In the genomic region with DNA sequence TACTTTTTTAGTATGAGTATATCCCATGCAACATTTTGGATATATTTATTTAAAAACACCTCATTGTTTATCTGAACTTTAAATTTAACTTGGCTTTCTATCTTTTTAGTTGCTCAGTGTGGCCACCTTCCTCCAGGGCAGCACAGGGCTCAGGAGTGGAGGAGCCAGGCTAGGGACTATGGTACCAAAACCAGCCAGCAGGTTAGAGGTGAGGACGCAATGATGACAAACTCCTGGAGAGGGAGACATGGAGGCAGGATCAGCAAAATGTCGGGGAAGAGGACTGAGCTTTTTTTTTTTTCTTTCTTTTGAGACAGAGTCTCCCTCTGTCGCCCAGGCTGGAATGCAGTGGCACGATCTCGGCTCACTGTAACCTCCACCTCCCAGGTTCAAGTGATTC, we compare ENCODE assay signal across 8 cellular contexts. TPM values are rescaled to one million over a fixed set of nuclear protein-coding genes. Genes with fewer than 3 reads are reported as not detected.
A peak's percentile ranks its signal among the peaks of the same experiment; 100 is the strongest.
DNase-seq lines count a peak whose midpoint lies in the region; ATAC-seq and TF ChIP-seq lines count a peak whose summit lies in the region.

No MANE protein-coding gene starts in this region.

- intact Hi-C loops in PC-3 (cut with micrococcal nuclease) = no loop called here
- intact Hi-C loops in posterior vena cava (cut with DNase I) = no loop called here

- no peak for DNase-seq in AG04450 (ENCODE audit: low read depth, low spot score)
- peak; percentile 38 for DNase-seq in PC-3
- peak; percentile 19 to 21 for DNase-seq in foreskin keratinocyte
- DNase-seq in posterior vena cava (ENCODE audit: low spot score) = no peak
- DNase-seq in NCI-H2029 treated with DMSO at 0.1 percent for 48 hours (lab: John Stamatoyannopoulos, UW) = no peak
- no peak for DNase-seq in hypothalamus (lab: John Stamatoyannopoulos, UW)

- no peaks in the 10 kb centered on the region for H3K9me2 ChIP-seq in PC-3 (replicated peaks; ENCODE audit: low read length)

- ATAC-seq in PC-3 = peak; percentile 64; the same call in 1 of the 2 replicates
- ATAC-seq in foreskin keratinocyte = peak; percentile 44
- ATAC-seq in GM21515 (IDR thresholded peaks at IDR 0.05; ENCODE audit: unreplicated experiment) = no peak

- no peak overlapping the region for H2AFZ ChIP-seq in PC-3 (ENCODE audit: low read length)

- H3K9me3 ChIP-seq in AG04450 (ENCODE audit: control insufficient read depth, insufficient read depth, low read length) (no peaks in the 10 kb centered on the region), PC-3 (ENCODE audit: low read length) (no peaks in the 10 kb centered on the region)

- POLR2A ChIA-PET in AG04450 (lab: Yijun Ruan, JAX) = interaction anchor here (1.0 kb wide), 1 partner anchor 29 kb away, joined by 3 read pairs; no protein-coding TSS in a partner anchor
- POLR2A ChIA-PET in PC-3 (lab: Charles Lee; ENCODE audit: unreplicated experiment) = no interaction called here

- BruUV-seq in PC-3 (replicated peaks; lab: Mats Ljungman, UMichigan) = no TSS peak

- H4K20me1 ChIP-seq in PC-3 (ENCODE audit: low read length) = no peaks in the 10 kb centered on the region

- H3K27me3 ChIP-seq in AG04450 (ENCODE audit: control insufficient read depth, insufficient read depth, low read length) (peaks cover 11% of the 10 kb centered on the region), PC-3 (ENCODE audit: low read length) (no peaks in the 10 kb centered on the region), foreskin keratinocyte (peaks cover 10% of the 10 kb centered on the region)

- H3K4me1 ChIP-seq in PC-3 (ENCODE audit: insufficient read depth, low read length) = no peaks in the 10 kb centered on the region
- H3K4me1 ChIP-seq in foreskin keratinocyte = no peaks in the 10 kb centered on the region

- peak; percentile 28; the same call in 1 of the 2 replicates for TF ChIP-seq CTCF in AG04450 (IDR thresholded peaks at IDR 0.05; ENCODE audit: low read depth, low read length)
- 0 out of 3 replicates have a peak, but pooled peaks have one; percentile 3 for TF ChIP-seq CTCF in GM12872 (IDR thresholded peaks at IDR 0.05; ENCODE audit: insufficient read depth, low read depth, low read length)
- peak; percentile 25; the same call in 1 of the 2 replicates for TF ChIP-seq CTCF in PC-3 (conservative IDR thresholded peaks at IDR 0.05; ENCODE audit: low read depth, low read length)
- TF ChIP-seq CTCF in foreskin keratinocyte (conservative IDR thresholded peaks at IDR 0.05) = peak; percentile 41

- no peak overlapping the region for H3K9ac ChIP-seq in PC-3 (ENCODE audit: low read length)

- no peaks in the 10 kb centered on the region for H3K36me3 ChIP-seq in PC-3 (ENCODE audit: low read depth, low read length)

- no peaks in the 10 kb centered on the region for H3F3A ChIP-seq in PC-3 (ENCODE audit: low read length, unreplicated experiment)

- CTCF ChIA-PET in AG04450 (lab: Charles Lee) (interaction anchor here (0.7 kb wide), 1 partner anchor 8 kb away, joined by 3 read pairs; no protein-coding TSS in a partner anchor), PC-3 (lab: Charles Lee) (interaction anchor here (0.6 kb wide), 1 partner anchor 177 kb away, joined by 3 read pairs; no protein-coding TSS in a partner anchor)

- H3K4me3 ChIP-seq in AG04450 (ENCODE audit: low read depth, low read length) = no peak overlapping the region
- no peak overlapping the region for H3K4me3 ChIP-seq in PC-3 (ENCODE audit: low read length)

- H3K27ac ChIP-seq in AG04450 (ENCODE audit: low read depth, low read length) (no peak overlapping the region), PC-3 (ENCODE audit: low read length) (no peak overlapping the region), foreskin keratinocyte (no peak overlapping the region)

- H3K79me2 ChIP-seq in PC-3 (ENCODE audit: low read length) = no peaks in the 10 kb centered on the region

- H3K4me2 ChIP-seq in PC-3 (ENCODE audit: low read length) = no peak overlapping the region

RNA-seq across cellular contexts. Expression of a gene that starts 29.6 kb away (rescaled TPM):
- polyA plus RNA-seq in AG04450 (2011; rRNA removed) = 547 and 744 TPM in 2 replicates
- polyA minus RNA-seq in AG04450 (2011; rRNA and poly(A)+ RNA removed) = 268 and 287 TPM in 2 replicates
- 160 and 217 TPM in 2 replicates for total RNA-seq in PC-3 (2014; rRNA removed)
- 172 and 205 TPM in 2 replicates for total RNA-seq in foreskin keratinocyte
- 220 and 271 TPM in 2 replicates for polyA plus RNA-seq in foreskin keratinocyte
- 100 to 1,000 TPM; 182 to 244 TPM for total RNA-seq in posterior vena cava

RNA-seq across cellular contexts. Expression of a gene that starts 53.4 kb away (rescaled TPM):
- polyA plus RNA-seq in AG04450 (2011; rRNA removed) (2.4 and 4.2 TPM in 2 replicates), foreskin keratinocyte (0.04 TPM in 1 of 2 replicates, not detected in the other)
- 1.00 and 2.8 TPM in 2 replicates for polyA minus RNA-seq in AG04450 (2011; rRNA and poly(A)+ RNA removed)
- total RNA-seq in PC-3 (2014; rRNA removed) (not detected in 2 replicates), foreskin keratinocyte (not detected in 2 replicates), posterior vena cava (10 to 100 TPM; 17.3 to 29.8 TPM)

Comparison
In these comparisons a context has a peak if more than half of its experiments do, and no peak if none do; other contexts are left out.
1. DNase-seq: peak in PC-3 (single experiment) and foreskin keratinocyte (2 of 2); none in AG04450 (single experiment), posterior vena cava (single experiment), NCI-H2029 treated with DMSO at 0.1 percent for 48 hours (single experiment) and hypothalamus (0 of 51).
2. RNA of a gene that starts 53.4 kb away (total RNA-seq): 17.3 to 29.8 TPM in posterior vena cava; not detected in PC-3 and not detected in foreskin keratinocyte; every median in the first group is over 10 times any median in the second.
3. Peak in every context shown above with its lines, with median percentiles within 50 percentile points of each other: CTCF ChIP-seq.